Comparison of ENCODE assay signal across 21 cellular contexts in the genomic region with DNA sequence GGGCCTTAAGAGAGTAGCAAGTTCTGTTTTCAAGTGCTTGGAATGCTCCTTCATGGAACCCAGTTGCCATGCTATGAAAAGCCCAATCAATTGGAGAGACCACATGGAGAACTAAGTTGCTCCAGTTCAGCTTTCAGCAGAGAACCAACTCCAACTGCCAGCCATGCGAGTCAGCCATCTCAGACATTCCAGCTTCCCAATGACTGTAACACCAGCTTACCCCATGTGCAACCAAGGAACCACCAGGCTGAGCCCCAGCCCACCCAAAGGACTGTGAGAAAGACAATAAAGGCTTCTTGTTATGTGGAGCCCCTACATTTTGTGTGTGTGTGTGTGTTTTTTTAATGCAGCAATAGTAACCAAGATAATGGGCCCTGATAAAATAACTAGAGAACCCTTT. TPM values are rescaled to one million over a fixed set of nuclear protein-coding genes. Genes with fewer than 3 reads are reported as not detected.
DNase-seq lines count a peak whose midpoint lies in the region; ATAC-seq, FAIRE-seq and TF ChIP-seq lines count a peak whose summit lies in the region.
"Had no signal": no experiment of that assay in that cellular context is flagged by ENCODE, and none has a peak within 500 bp of the region (broad histone marks: within the 10 kb centered on the region; RNA-seq: fewer than 3 reads in every experiment).

No MANE protein-coding gene starts in this region.

- no peak for TF ChIP-seq RAD21 in HepG2 (CRISPR knock-in tag; IDR thresholded peaks at IDR 0.05)

- no peak overlapping the region for H3K9ac ChIP-seq in HepG2 (ENCODE audit: insufficient read depth, low read depth, low read length)

- TF ChIP-seq EP300 in HepG2 (IDR thresholded peaks at IDR 0.05; ENCODE audit: low read depth in 2 of 2, low read length in 2 of 2) (no peak), HepG2 (CRISPR knock-in tag; IDR thresholded peaks at IDR 0.05; ENCODE audit: borderline replicate concordance) (no peak)

- H3K79me2 ChIP-seq in HepG2 (ENCODE audit: insufficient read depth, low read length) = no peaks in the 10 kb centered on the region

- H3K4me2 ChIP-seq in HepG2 (ENCODE audit: low read depth, low read length) = no peak overlapping the region

- intact Hi-C loops in HepG2 (cut with micrococcal nuclease; ENCODE audit: unreplicated experiment) = no loop called here
- intact Hi-C loops in Right ventricle myocardium inferior (cut with DNase I) = no loop called here

- H3K4me3 ChIP-seq in brain microvascular endothelial cell (ENCODE audit: low read depth, low read length) = no peak overlapping the region
- H3K4me3 ChIP-seq in HepG2 (replicated peaks in 1 of 3; ENCODE audit: insufficient read depth in 1 of 3, low read depth in 2 of 3, low read length in 3 of 3) = no peak overlapping the region
- H3K4me3 ChIP-seq: colonic mucosa, right atrium auricular region, SJCRH30, thoracic aorta had no signal

- no peaks in the 10 kb centered on the region for H3K4me1 ChIP-seq in HepG2 (ENCODE audit: insufficient read depth, low read length)
- H3K4me1 ChIP-seq: colonic mucosa, right atrium auricular region, SJCRH30 had no signal

- H3K27ac ChIP-seq in brain microvascular endothelial cell = no peak overlapping the region
- no peak overlapping the region for H3K27ac ChIP-seq in HepG2 (ENCODE audit: extremely low read length, insufficient read depth, low read length)
- H3K27ac ChIP-seq: colonic mucosa, right atrium auricular region, SJCRH30, thoracic aorta had no signal

- POLR2A ChIA-PET in HepG2 (lab: Yijun Ruan, JAX) = no interaction called here

- CTCF ChIA-PET in HepG2 (lab: Yijun Ruan, JAX; ENCODE audit: low intra/inter-chr PET ratio, low total read pairs) = no interaction called here

- TF ChIP-seq CTCF in brain microvascular endothelial cell (IDR thresholded peaks at IDR 0.05; ENCODE audit: low read depth, low read length, missing control alignments) (no peak), HepG2 (CRISPR knock-in tag; IDR thresholded peaks at IDR 0.05) (no peak)

- WGBS in HepG2 (ENCODE audit: low lambda C conversion rate) = 0% methylated on average over 1 of the region's 1 CpG

- TF ChIP-seq POLR2A in HepG2 (IDR thresholded peaks at IDR 0.05; ENCODE audit: insufficient read depth in 1 of 2, low read depth in 2 of 2, low read length in 2 of 2) = no peak

- DNase-seq in AG08395 (ENCODE audit: low spot score) (peak; percentile 74), HT1080 (ENCODE audit: low read depth) (peak; percentile 52), brain microvascular endothelial cell (peak; percentile 45), kidney tubule cell (ENCODE audit: low spot score) (peak; percentile 85), HepG2 (ENCODE audit: low spot score) (no peak), Right ventricle myocardium inferior (ENCODE audit: missing footprints) (no peak)
- DNase-seq: activated CD4-positive, alpha-beta T cell treated with anti-CD3 and anti-CD28 coated beads, Interleukin-2, amount 50 U/mL, for 4 hours; activated T-cell treated with anti-CD3 and anti-CD28 coated beads, Interleukin-2, amount 50 U/mL, for 72 hours; colonic mucosa; erythroblast; NCI-H1092; SJCRH30; stimulated activated CD4-positive, alpha-beta T cell treated with anti-CD3 and anti-CD28 coated beads, Interleukin-2, amount 100 ng/mL, for 24 hours had no signal

- H2AFZ ChIP-seq in HepG2 (ENCODE audit: low read length) = no peak overlapping the region

- no TSS peak for BruUV-seq in HepG2 (replicated peaks; lab: Mats Ljungman, UMichigan)

- in situ Hi-C loops in brain microvascular endothelial cell (cut with HindIII; ENCODE audit: low pct_ligation_motif_present, low sequenced_read_pairs) = no loop called here
- in situ Hi-C loops in HepG2 (cut with HindIII; ENCODE audit: extremely low pct_ligation_motif_present, low pct_unique_long_range_greater_than_20kb) = no loop called here

- H4K20me1 ChIP-seq in HepG2 (ENCODE audit: insufficient read depth, low read length) = no peaks in the 10 kb centered on the region

- FAIRE-seq in HepG2 (lab: Jason Lieb, UNC) = no peak
- FAIRE-seq: H1 had no signal

- no peak for ATAC-seq in HepG2
- ATAC-seq in GM21447 (IDR thresholded peaks at IDR 0.05; ENCODE audit: unreplicated experiment) = no peak
- ATAC-seq in HG02759 (IDR thresholded peaks at IDR 0.05; ENCODE audit: unreplicated experiment) = no peak
- no peak for ATAC-seq in Right ventricle myocardium inferior
- ATAC-seq: activated T-cell treated with anti-CD3 and anti-CD28 coated beads, Interleukin-2, amount 50 U/mL, for 72 hours had no signal

- H3K36me3 ChIP-seq in brain microvascular endothelial cell (replicated peaks) = no peaks in the 10 kb centered on the region
- H3K36me3 ChIP-seq in HepG2 (replicated peaks in 1 of 2; ENCODE audit: control insufficient read depth in 1 of 2, insufficient read depth in 2 of 2, low read length in 2 of 2) = no peaks in the 10 kb centered on the region
- H3K36me3 ChIP-seq: colonic mucosa, right atrium auricular region, SJCRH30, thoracic aorta had no signal

- H3K27me3 ChIP-seq in brain microvascular endothelial cell (replicated peaks) (no peaks in the 10 kb centered on the region), HepG2 (ENCODE audit: control insufficient read depth in 1 of 2, insufficient read depth in 2 of 2, low read length in 2 of 2) (peaks cover 0 to 19% of the 10 kb centered on the region in 2 experiments; a peak in 1 of 5 replicates)
- H3K27me3 ChIP-seq: colonic mucosa, right atrium auricular region, SJCRH30 had no signal

- no peaks in the 10 kb centered on the region for H3K9me3 ChIP-seq in HepG2 (ENCODE audit: low read length)
- H3K9me3 ChIP-seq: colonic mucosa, right atrium auricular region, SJCRH30, thoracic aorta had no signal

TF ChIP-seq in HepG2, 621 proteins besides CTCF, POLR2A, EP300 and RAD21 (continues in another document):
- no peak for TF ChIP-seq PHF8 (CRISPR knock-in tag; IDR thresholded peaks at IDR 0.05)
- no peak for TF ChIP-seq MEIS2 (CRISPR knock-in tag; IDR thresholded peaks at IDR 0.05)
- TF ChIP-seq BORCS8-MEF2B (CRISPR knock-in tag; IDR thresholded peaks at IDR 0.05) = no peak
- no peak for TF ChIP-seq HNRNPK (IDR thresholded peaks at IDR 0.05; ENCODE audit: low read depth, low read length, poor library complexity, severe bottlenecking)
- no peak for TF ChIP-seq ZNF34 (CRISPR knock-in tag; IDR thresholded peaks at IDR 0.05; ENCODE audit: borderline replicate concordance)

RNA-seq across cellular contexts. Expression of a gene that starts 34.9 kb away (rescaled TPM):
- total RNA-seq in HT1080 (2014; rRNA removed; shearing (Covaris generic)) = not detected in 2 replicates
- not detected in 2 replicates for polyA plus RNA-seq in HT1080 (2015; cell fraction: cytosol; rRNA removed)
- not detected in 2 replicates for polyA plus RNA-seq in HT1080 (2015; cell fraction: nucleus; rRNA removed)
- total RNA-seq in HepG2 (2016; rRNA removed; fragmentation: Illumina TruSeq; extraction: Trizol) (not detected in 2 replicates), Right ventricle myocardium inferior (not detected)
- not detected in 2 replicates for total RNA-seq in HepG2 (2016; cell fraction: cytosol; rRNA removed; fragmentation: Illumina TruSeq; extraction: Trizol; ENCODE audit: low read depth)
- not detected in 2 replicates for total RNA-seq in HepG2 (2016; cell fraction: insoluble cytoplasmic fraction; rRNA removed; fragmentation: Illumina TruSeq; extraction: Trizol)
- total RNA-seq in HepG2 (2016; cell fraction: membrane; rRNA removed; fragmentation: Illumina TruSeq; extraction: Trizol) = not detected in 2 replicates
- not detected in 2 replicates for total RNA-seq in HepG2 (2016; cell fraction: nucleus; rRNA removed; fragmentation: Illumina TruSeq; extraction: Trizol)
- not detected in 2 replicates for polyA plus RNA-seq in HepG2 (2011; rRNA removed)
- polyA plus RNA-seq in HepG2 (2011; cell fraction: cytosol; rRNA removed) = not detected in 2 replicates
- polyA plus RNA-seq in HepG2 (2011; cell fraction: nucleus; rRNA removed) = not detected in 2 replicates
- not detected in 2 replicates for polyA plus RNA-seq in HepG2 (2012)
- not detected in 2 replicates for polyA plus RNA-seq in HepG2 (2016; cell fraction: cytosol; fragmentation: Illumina TruSeq; extraction: Trizol; ENCODE audit: low read depth)
- polyA plus RNA-seq in HepG2 (2016; cell fraction: insoluble cytoplasmic fraction; fragmentation: Illumina TruSeq; extraction: Trizol; ENCODE audit: low read depth) = not detected in 2 replicates
- not detected in 2 replicates for polyA plus RNA-seq in HepG2 (2016; cell fraction: membrane; fragmentation: Illumina TruSeq; extraction: Trizol; ENCODE audit: low read depth)
- polyA plus RNA-seq in HepG2 (2016; cell fraction: nucleus; fragmentation: Illumina TruSeq; extraction: Trizol; ENCODE audit: insufficient read depth, low read depth) = not detected in 2 replicates
- polyA minus RNA-seq in HepG2 (2011; rRNA and poly(A)+ RNA removed; ENCODE audit: low replicate concordance) = not detected in 2 replicates
- not detected in 2 replicates for polyA minus RNA-seq in HepG2 (2011; cell fraction: cytosol; rRNA and poly(A)+ RNA removed)
- polyA minus RNA-seq in HepG2 (2011; cell fraction: nucleus; rRNA and poly(A)+ RNA removed) = not detected in 2 replicates
- total RNA-seq: activated T-cell treated with anti-CD3 and anti-CD28 coated beads, Interleukin-2, amount 50 U/mL, for 72 hours; colonic mucosa; H1; liver; neural crest cell; right atrium auricular region had no signal
- polyA plus RNA-seq: H1, IgD-negative memory B cell, liver had no signal

RNA-seq across cellular contexts. Expression of a gene that starts 58.7 kb away (rescaled TPM):
- total RNA-seq in HT1080 (2014; rRNA removed; shearing (Covaris generic)) = 3.1 and 4.5 TPM in 2 replicates
- polyA plus RNA-seq in HT1080 (2015; cell fraction: cytosol; rRNA removed) = 4.5 and 5.8 TPM in 2 replicates
- 8.2 and 15.3 TPM in 2 replicates for polyA plus RNA-seq in HT1080 (2015; cell fraction: nucleus; rRNA removed)
- total RNA-seq in HepG2 (2016; rRNA removed; fragmentation: Illumina TruSeq; extraction: Trizol) = 3.5 and 3.6 TPM in 2 replicates
- 2.0 and 2.6 TPM in 2 replicates for total RNA-seq in HepG2 (2016; cell fraction: cytosol; rRNA removed; fragmentation: Illumina TruSeq; extraction: Trizol; ENCODE audit: low read depth)
- 3.5 and 3.6 TPM in 2 replicates for total RNA-seq in HepG2 (2016; cell fraction: insoluble cytoplasmic fraction; rRNA removed; fragmentation: Illumina TruSeq; extraction: Trizol)
- 1.8 and 2.2 TPM in 2 replicates for total RNA-seq in HepG2 (2016; cell fraction: membrane; rRNA removed; fragmentation: Illumina TruSeq; extraction: Trizol)
- total RNA-seq in HepG2 (2016; cell fraction: nucleus; rRNA removed; fragmentation: Illumina TruSeq; extraction: Trizol) = 6.0 and 8.4 TPM in 2 replicates
- polyA plus RNA-seq in HepG2 (2011; rRNA removed) = 1.3 and 1.6 TPM in 2 replicates
- 0.46 and 0.73 TPM in 2 replicates for polyA plus RNA-seq in HepG2 (2011; cell fraction: cytosol; rRNA removed)
- polyA plus RNA-seq in HepG2 (2011; cell fraction: nucleus; rRNA removed) = 1.8 and 2.5 TPM in 2 replicates
- 0.51 and 1.0 TPM in 2 replicates for polyA plus RNA-seq in HepG2 (2012)
- polyA plus RNA-seq in HepG2 (2016; cell fraction: cytosol; fragmentation: Illumina TruSeq; extraction: Trizol; ENCODE audit: low read depth) = 0.84 and 0.85 TPM in 2 replicates
- polyA plus RNA-seq in HepG2 (2016; cell fraction: insoluble cytoplasmic fraction; fragmentation: Illumina TruSeq; extraction: Trizol; ENCODE audit: low read depth) = 2.2 and 3.8 TPM in 2 replicates
- polyA plus RNA-seq in HepG2 (2016; cell fraction: membrane; fragmentation: Illumina TruSeq; extraction: Trizol; ENCODE audit: low read depth) = 0.68 and 0.78 TPM in 2 replicates
- polyA plus RNA-seq in HepG2 (2016; cell fraction: nucleus; fragmentation: Illumina TruSeq; extraction: Trizol; ENCODE audit: insufficient read depth, low read depth) = 2.7 and 3.1 TPM in 2 replicates
- 0.92 and 2.7 TPM in 2 replicates for polyA minus RNA-seq in HepG2 (2011; rRNA and poly(A)+ RNA removed; ENCODE audit: low replicate concordance)
- polyA minus RNA-seq in HepG2 (2011; cell fraction: cytosol; rRNA and poly(A)+ RNA removed) = 0.44 and 1.6 TPM in 2 replicates
- polyA minus RNA-seq in HepG2 (2011; cell fraction: nucleus; rRNA and poly(A)+ RNA removed) = 11.6 and 15.9 TPM in 2 replicates
- total RNA-seq in Right ventricle myocardium inferior = 8.8 TPM

Comparison
In these comparisons a context has a peak if more than half of its experiments do, and no peak if none do; other contexts are left out.
1. DNase-seq: peak in AG08395 (single experiment), HT1080 (single experiment), brain microvascular endothelial cell (single experiment) and kidney tubule cell (single experiment); none in HepG2 (single experiment) and Right ventricle myocardium inferior (single experiment).